18 cellular contexts compared by ENCODE assay signal in the genomic region with DNA sequence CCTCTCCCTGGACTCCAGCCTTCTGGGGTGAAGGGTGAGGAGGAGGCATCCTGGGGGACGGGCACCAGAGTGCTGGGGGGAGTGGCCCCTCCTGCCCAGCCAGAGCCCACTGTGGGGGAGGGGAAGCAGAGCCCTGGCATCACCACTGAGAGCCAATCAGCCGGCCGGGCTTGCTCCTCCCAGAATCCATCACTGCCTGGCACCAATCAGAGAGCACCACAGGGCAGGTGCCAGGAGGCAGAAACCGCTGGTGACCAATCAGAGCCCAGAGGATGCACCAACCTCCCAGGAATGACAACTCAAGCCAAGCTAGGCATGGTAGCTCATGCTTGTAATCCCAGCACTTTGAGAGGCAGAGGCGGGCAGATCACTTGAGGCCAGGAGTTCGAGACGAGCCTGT. TPM values are rescaled to one million over a fixed set of nuclear protein-coding genes. Genes with fewer than 3 reads are reported as not detected.
DNase-seq lines count a peak whose midpoint lies in the region; ATAC-seq, FAIRE-seq and TF ChIP-seq lines count a peak whose summit lies in the region.
"Had no signal": no experiment of that assay in that cellular context is flagged by ENCODE, and none has a peak within 500 bp of the region (broad histone marks: within the 10 kb centered on the region; RNA-seq: fewer than 3 reads in every experiment).

No MANE protein-coding gene starts in this region.

- H3K9me3 Mint-ChIP-seq in CD14-positive monocyte (no peaks in the 10 kb centered on the region), endodermal cell (no peaks in the 10 kb centered on the region)
- H3K9me3 Mint-ChIP-seq: CD4-positive, alpha-beta memory T cell had no signal

- CTCF ChIA-PET in SK-N-SH (lab: Yijun Ruan, JAX), result no interaction called here

- H3K36me3 Mint-ChIP-seq in CD14-positive monocyte, result no peaks in the 10 kb centered on the region
- H3K36me3 Mint-ChIP-seq in endodermal cell (ENCODE audit: low read depth), result no peaks in the 10 kb centered on the region
- H3K36me3 Mint-ChIP-seq: CD4-positive, alpha-beta memory T cell had no signal

- no peaks in the 10 kb centered on the region for H3F3A ChIP-seq in SK-N-SH (replicated peaks; ENCODE audit: insufficient read depth)

- no peak for FAIRE-seq in kidney (lab: Jason Lieb, UNC)
- FAIRE-seq: D721Med, H1, RCC 7860 had no signal

- H3K4me1 Mint-ChIP-seq in CD14-positive monocyte (no peaks in the 10 kb centered on the region), endodermal cell (no peaks in the 10 kb centered on the region)
- H3K4me1 Mint-ChIP-seq: CD4-positive, alpha-beta memory T cell had no signal

- H3K9me2 ChIP-seq in SK-N-SH (no peaks in the 10 kb centered on the region), Karpas-422 (replicated peaks; ENCODE audit: insufficient read depth, low read length) (no peaks in the 10 kb centered on the region)

- POLR2A ChIA-PET in SK-N-SH (lab: Yijun Ruan, JAX), result no interaction called here

- H3K4me2 ChIP-seq in SK-N-SH, result no peak overlapping the region
- no peak overlapping the region for H3K4me2 ChIP-seq in Karpas-422 (ENCODE audit: low read depth, low read length, poor library complexity, severe bottlenecking)

- H3K27me3 ChIP-seq in SK-N-SH (ENCODE audit: insufficient read depth) (0 out of 2 replicates have a peak, but pooled peaks cover 14% of the 10 kb centered on the region), Karpas-422 (ENCODE audit: low read length) (no peaks in the 10 kb centered on the region), aorta (ENCODE audit: control insufficient read depth in 1 of 2, insufficient read depth in 2 of 2, low read length in 1 of 2) (no peaks in the 10 kb centered on the region), endodermal cell (ENCODE audit: control insufficient read depth, insufficient read depth, low read length, poor library complexity, severe bottlenecking) (no peaks in the 10 kb centered on the region)

- no peak overlapping the region for H3K27ac ChIP-seq in SK-N-SH (ENCODE audit: low read depth in 2 of 2, low read length in 1 of 2)
- H3K27ac ChIP-seq in Karpas-422 (ENCODE audit: low read length), result no peak overlapping the region
- no peak overlapping the region for H3K27ac ChIP-seq in kidney (ENCODE audit: low read depth in 2 of 2, low read length in 2 of 2)
- H3K27ac ChIP-seq in aorta (ENCODE audit: low read depth in 1 of 2, low read length in 2 of 2), result no peak overlapping the region
- no peak overlapping the region for H3K27ac ChIP-seq in endodermal cell (ENCODE audit: low read depth, low read length)

- WGBS in SK-N-SH (ENCODE audit: low lambda C conversion rate), result 100% methylated on average over 3 of the region's 7 CpGs
- WGBS in aorta, 2 donors, result 90 to 95% methylated on average over 7 of the region's 7 CpGs
- 97 to 100% methylated on average over 1 to 7 of the region's 7 CpGs for WGBS in endodermal cell (ENCODE audit: insufficient coverage in 1 of 2, insufficient read length in 1 of 2), 2 experiments

- no peak for TF ChIP-seq CTCF in SK-N-SH (IDR thresholded peaks at IDR 0.05)
- TF ChIP-seq CTCF in CD14-positive monocyte (IDR thresholded peaks at IDR 0.05), result no peak
- no peak for TF ChIP-seq CTCF in kidney (IDR thresholded peaks at IDR 0.05; ENCODE audit: borderline replicate concordance, extremely low read depth, insufficient read depth)
- TF ChIP-seq CTCF in endodermal cell (conservative IDR thresholded peaks at IDR 0.05), result no peak

- H3K9me3 ChIP-seq in SK-N-SH (no peaks in the 10 kb centered on the region), Karpas-422 (ENCODE audit: low read length) (no peaks in the 10 kb centered on the region), kidney (ENCODE audit: control insufficient read depth in 1 of 2, low read length in 2 of 2) (no peaks in the 10 kb centered on the region), aorta (ENCODE audit: control insufficient read depth, low read length) (no peaks in the 10 kb centered on the region), endodermal cell (ENCODE audit: control insufficient read depth, low read length) (no peaks in the 10 kb centered on the region)

- H4K20me1 ChIP-seq in SK-N-SH (ENCODE audit: insufficient read depth), result no peaks in the 10 kb centered on the region
- H4K20me1 ChIP-seq in Karpas-422 (ENCODE audit: insufficient read depth, low read depth, low read length), result no peaks in the 10 kb centered on the region

- no peaks in the 10 kb centered on the region for H3K36me3 ChIP-seq in SK-N-SH (replicated peaks in 1 of 2; ENCODE audit: control insufficient read depth in 1 of 2, insufficient read depth in 2 of 2, low read length in 1 of 2)
- no peaks in the 10 kb centered on the region for H3K36me3 ChIP-seq in Karpas-422 (ENCODE audit: insufficient read depth, low read length)
- no peaks in the 10 kb centered on the region for H3K36me3 ChIP-seq in kidney (ENCODE audit: control insufficient read depth in 1 of 2, insufficient read depth in 2 of 2, low read length in 2 of 2)
- no peaks in the 10 kb centered on the region for H3K36me3 ChIP-seq in aorta (ENCODE audit: control insufficient read depth in 1 of 2, insufficient read depth in 2 of 2, low read length in 1 of 2)
- no peaks in the 10 kb centered on the region for H3K36me3 ChIP-seq in endodermal cell (ENCODE audit: control insufficient read depth, insufficient read depth, low read length)

- H3K27ac Mint-ChIP-seq in CD14-positive monocyte (no peak overlapping the region), endodermal cell (no peak overlapping the region)
- H3K27ac Mint-ChIP-seq: CD4-positive, alpha-beta memory T cell had no signal

- no peak overlapping the region for H3K4me3 Mint-ChIP-seq in CD14-positive monocyte
- H3K4me3 Mint-ChIP-seq in endodermal cell, result no peak overlapping the region
- H3K4me3 Mint-ChIP-seq: CD4-positive, alpha-beta memory T cell had no signal

- intact Hi-C loops in CD14-positive monocyte (cut with micrococcal nuclease) (no loop called here), kidney (cut with DNase I) (no loop called here), aorta (cut with DNase I) (no loop called here)

- no peak for TF ChIP-seq RAD21 in SK-N-SH (IDR thresholded peaks at IDR 0.05; ENCODE audit: low read length)

- ATAC-seq in SK-N-SH treated with all-trans-retinoic acid at 6 μM for 48 hours (peak; percentile 43; the same call in 2 of the 3 replicates), GM19467 (IDR thresholded peaks at IDR 0.05; ENCODE audit: unreplicated experiment) (no peak), aorta (ENCODE audit: low FRiP score) (no peak)

- H3K4me1 ChIP-seq in SK-N-SH (ENCODE audit: control insufficient read depth in 1 of 2, insufficient read depth in 2 of 2, low read depth in 1 of 2, low read length in 1 of 2) (no peaks in the 10 kb centered on the region; a peak in 1 of 4 replicates), Karpas-422 (ENCODE audit: low read length) (no peaks in the 10 kb centered on the region), kidney (ENCODE audit: control insufficient read depth in 1 of 2, insufficient read depth in 1 of 2, low read depth in 1 of 2, low read length in 2 of 2) (peaks cover 0 to 19% of the 10 kb centered on the region in 2 donors), aorta (ENCODE audit: control insufficient read depth in 1 of 2, insufficient read depth in 2 of 2, low read length in 2 of 2) (no peaks in the 10 kb centered on the region), endodermal cell (ENCODE audit: control insufficient read depth, insufficient read depth, low read length) (no peaks in the 10 kb centered on the region)

- H3K4me3 ChIP-seq in SK-N-SH (ENCODE audit: low read depth in 2 of 2, low read length in 1 of 2), result no peak overlapping the region
- H3K4me3 ChIP-seq in Karpas-422 (ENCODE audit: low read length), result no peak overlapping the region
- H3K4me3 ChIP-seq in kidney (ENCODE audit: low read length in 2 of 2), result no peak overlapping the region
- H3K4me3 ChIP-seq in aorta (ENCODE audit: low read length in 2 of 2), result no peak overlapping the region
- no peak overlapping the region for H3K4me3 ChIP-seq in endodermal cell (ENCODE audit: low read length)

- no peak overlapping the region for H2AFZ ChIP-seq in SK-N-SH (ENCODE audit: low read depth)
- H2AFZ ChIP-seq in Karpas-422 (ENCODE audit: low read length), result no peak overlapping the region

- H3K9ac ChIP-seq in SK-N-SH (no peak overlapping the region), Karpas-422 (ENCODE audit: low read length) (no peak overlapping the region), kidney (ENCODE audit: low read length in 2 of 2) (no peak overlapping the region), endodermal cell (ENCODE audit: extremely low read depth, low read length, poor library complexity, severe bottlenecking) (no peak overlapping the region)

- DNase-seq in SK-N-SH (no peak), CD14-positive monocyte (ENCODE audit: low spot score) (peak; percentile 23), Karpas-422 (peak; percentile 64), kidney (peak; percentile 57), aorta (no peak), endodermal cell (no peak)
- DNase-seq: ACHN; CD4-positive, alpha-beta memory T cell; NCI-H2107; NCI-H446; NCI-H774; SIG-M5; SW 1271 had no signal

- TF ChIP-seq EP300 in SK-N-SH (IDR thresholded peaks at IDR 0.05; ENCODE audit: borderline replicate concordance in 1 of 2, low read depth in 1 of 2, low read length in 1 of 2), result no peak

- H3K27me3 Mint-ChIP-seq in CD14-positive monocyte (ENCODE audit: low read depth in 3 of 3), result peaks cover 0 to 11% (median 3%) of the 10 kb centered on the region in 3 donors
- H3K27me3 Mint-ChIP-seq in endodermal cell (ENCODE audit: insufficient read depth), result no peaks in the 10 kb centered on the region

- H3K79me2 ChIP-seq in SK-N-SH (ENCODE audit: insufficient read depth) (no peaks in the 10 kb centered on the region), Karpas-422 (ENCODE audit: low read length) (no peaks in the 10 kb centered on the region)

TF ChIP-seq in SK-N-SH treated with all-trans-retinoic acid at 6 μM for 48 hours, 23 proteins besides CTCF, POLR2A, EP300 and RAD21 (continues in another document):
- TF ChIP-seq PPARA (CRISPR knock-in tag; IDR thresholded peaks at IDR 0.05; ENCODE audit: borderline replicate concordance), result no peak

RNA-seq across cellular contexts. Expression of gene CASZ1, which starts 27.9 kb away (rescaled TPM):
- polyA plus RNA-seq in SK-N-SH (2012; rRNA removed) (0.37 and 0.51 TPM in 2 replicates), CD14-positive monocyte (under 1 TPM; 0.30 to 0.50 TPM), kidney (ENCODE audit: insufficient read depth, low read depth, low replicate concordance) (10.1 TPM), aorta (1 to 10 TPM; 3.4 to 7.0 TPM)
- polyA plus RNA-seq in SK-N-SH (2012; cell fraction: cytosol; rRNA removed), result 0.21 and 0.41 TPM in 2 replicates
- polyA plus RNA-seq in SK-N-SH (2012; cell fraction: nucleus; rRNA removed), result 1.0 and 1.4 TPM in 2 replicates
- 1.3 TPM in 2 replicates for total RNA-seq in Karpas-422 (2014; rRNA removed; shearing (Covaris generic); ENCODE audit: low replicate concordance)
- total RNA-seq in kidney (33.0 TPM), aorta (10 to 100 TPM; 20.6 to 39.0 TPM), endodermal cell (1 to 10 TPM; 3.5 to 5.9 TPM)
- 38.8 TPM for polyA plus RNA-seq in endodermal cell (2013, experiment 1 of 2)
- polyA plus RNA-seq in endodermal cell (2013, experiment 2 of 2), result 32.1 TPM

Comparison
In these comparisons a context has a peak if more than half of its experiments do, and no peak if none do; other contexts are left out.
1. DNase-seq: peak in CD14-positive monocyte (single experiment), Karpas-422 (single experiment) and kidney (single experiment); none in SK-N-SH (single experiment), aorta (0 of 2) and endodermal cell (single experiment).